ENCODE assay signal across 9 cellular contexts in the genomic region with DNA sequence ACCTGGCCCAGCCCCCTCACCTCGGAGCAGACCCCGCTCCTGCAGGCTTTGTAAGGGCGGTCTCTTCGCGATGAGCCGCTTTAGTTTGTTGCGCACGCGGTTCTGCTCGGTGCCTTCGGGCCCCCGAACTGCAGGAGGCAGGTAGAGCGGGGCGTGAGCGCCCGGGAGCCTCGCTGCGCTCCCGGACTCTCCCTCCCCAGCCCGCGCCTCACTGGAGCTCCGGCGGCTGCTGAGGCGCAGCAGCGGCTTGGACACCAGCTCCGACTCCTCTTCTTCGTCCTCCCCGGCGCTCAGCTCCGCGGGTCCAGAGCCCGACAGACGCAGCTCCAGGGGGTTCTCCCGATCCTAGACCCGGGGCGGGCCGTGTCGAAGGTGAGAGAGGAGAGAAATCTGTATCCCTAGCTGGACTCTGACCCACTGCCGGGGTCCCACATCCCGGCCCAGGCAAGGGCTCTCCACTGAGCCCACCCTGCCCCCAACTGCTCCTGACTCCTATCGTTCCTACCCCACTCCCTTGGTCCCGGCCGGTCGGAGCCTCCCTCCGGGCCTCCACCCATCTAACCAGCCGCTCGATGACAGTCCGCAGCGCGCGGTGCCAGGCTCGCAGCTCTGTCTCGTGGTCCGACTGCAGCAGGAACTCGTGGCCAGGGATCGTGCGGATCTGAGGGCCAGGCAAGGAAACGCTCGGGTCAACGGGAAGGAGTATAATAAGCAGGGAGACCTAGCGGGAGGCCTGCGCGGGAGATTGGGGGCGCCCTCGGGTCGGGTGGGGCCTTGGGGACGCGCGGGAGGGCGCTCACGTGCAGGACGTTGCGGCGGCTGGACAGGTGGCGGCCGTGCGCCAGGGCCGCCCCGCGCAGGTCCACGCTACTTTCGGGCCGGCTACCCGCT. TPM values are rescaled to one million over a fixed set of nuclear protein-coding genes. Genes with fewer than 3 reads are reported as not detected.
DNase-seq lines count a peak whose midpoint lies in the region; ATAC-seq lines count a peak whose summit lies in the region.
"Had no signal": no experiment of that assay in that cellular context is flagged by ENCODE, and none has a peak within 500 bp of the region (broad histone marks: within the 10 kb centered on the region; RNA-seq: fewer than 3 reads in every experiment).

No MANE protein-coding gene starts in this region.

- H3K36me3 Mint-ChIP-seq in activated CD4-positive, alpha-beta memory T cell treated with anti-CD3 and anti-CD28 coated beads for 36 hours, result peaks cover 54% of the 10 kb centered on the region

- DNase-seq in NCI-H2227 (lab: John Stamatoyannopoulos, UW; ENCODE audit: unreplicated experiment) (peak; percentile 14), NCI-H2227 treated with DMSO at 0.1 percent for 48 hours (lab: John Stamatoyannopoulos, UW) (no peak), right cardiac atrium (peak in 2 of 3 donors; percentile 70 to 71), sciatic nerve (ENCODE audit: low spot score) (peak; percentile 75), cerebellar cortex (ENCODE audit: low spot score) (no peak)
- peak; percentile 19 for DNase-seq in activated CD4-positive, alpha-beta memory T cell treated with anti-CD3 and anti-CD28 coated beads for 36 hours

- H3K27me3 ChIP-seq in right cardiac atrium (ENCODE audit: control insufficient read depth, insufficient read depth), result no peaks in the 10 kb centered on the region

- no peaks in the 10 kb centered on the region for H3K4me1 ChIP-seq in right cardiac atrium (ENCODE audit: control insufficient read depth, insufficient read depth, low read length)

- peak overlapping the region; percentile 26 for H3K4me3 ChIP-seq in right cardiac atrium (ENCODE audit: low read length)

- H3K4me3 Mint-ChIP-seq in activated CD4-positive, alpha-beta memory T cell treated with anti-CD3 and anti-CD28 coated beads for 36 hours, result peak overlapping the region; percentile 87

- WGBS in right cardiac atrium, result 7% methylated on average over 84 of the region's 84 CpGs

- H3K4me1 Mint-ChIP-seq in activated CD4-positive, alpha-beta memory T cell treated with anti-CD3 and anti-CD28 coated beads for 36 hours (ENCODE audit: low read depth), result peaks cover 52% of the 10 kb centered on the region

- H3K9me3 ChIP-seq in right cardiac atrium (ENCODE audit: control insufficient read depth, low read length), result no peaks in the 10 kb centered on the region

- peak; percentile 32 to 44 for ATAC-seq in right cardiac atrium
- peak; percentile 66 for ATAC-seq in sciatic nerve
- no peak for ATAC-seq in GM18861 (IDR thresholded peaks at IDR 0.05; ENCODE audit: unreplicated experiment)
- no peak for ATAC-seq in HG03045 (IDR thresholded peaks at IDR 0.05; ENCODE audit: unreplicated experiment)

- no peaks in the 10 kb centered on the region for H3K27me3 Mint-ChIP-seq in activated CD4-positive, alpha-beta memory T cell treated with anti-CD3 and anti-CD28 coated beads for 36 hours

- POLR2A ChIA-PET in activated CD4-positive, alpha-beta memory T cell treated with anti-CD3 and anti-CD28 coated beads for 36 hours (lab: Charles Lee), result interaction anchor here (1.5 kb wide), 2 partner anchors 10 to 14 kb away, joined by 4 read pairs; no protein-coding TSS in a partner anchor

- H3K27ac Mint-ChIP-seq in activated CD4-positive, alpha-beta memory T cell treated with anti-CD3 and anti-CD28 coated beads for 36 hours, result peak overlapping the region; percentile 99

- intact Hi-C loops in activated CD4-positive, alpha-beta memory T cell treated with anti-CD3 and anti-CD28 coated beads for 36 hours (cut with micrococcal nuclease), result loop anchor here (1.0 to 10.0 kb wide), 3 partner anchors 13 to 791 kb away; partner anchors contain the start of genes OS9 and PTGES3
- intact Hi-C loops in right cardiac atrium (cut with DNase I), result no loop called here
- intact Hi-C loops in sciatic nerve (cut with DNase I), result no loop called here

- CTCF ChIA-PET in activated CD4-positive, alpha-beta memory T cell treated with anti-CD3 and anti-CD28 coated beads for 36 hours (lab: Charles Lee), result interaction anchor here (0.9 to 2.2 kb wide), 11 partner anchors 11 to 236 kb away, joined by 3 to 28 read pairs (median 4); partner anchors contain the start of genes GLI1 and MARS1

- no peak overlapping the region for H3K27ac ChIP-seq in right cardiac atrium (ENCODE audit: low read length)

- no peaks in the 10 kb centered on the region for H3K9me3 Mint-ChIP-seq in activated CD4-positive, alpha-beta memory T cell treated with anti-CD3 and anti-CD28 coated beads for 36 hours

RNA-seq across cellular contexts. Expression of gene ARHGAP9, which starts 4.2 kb away (rescaled TPM):
- 10 to 100 TPM; 78.9 to 88.4 TPM for total RNA-seq in activated CD4-positive, alpha-beta memory T cell treated with anti-CD3 and anti-CD28 coated beads for 36 hours
- total RNA-seq in right cardiac atrium (10 to 100 TPM in 1 of 4 donors, 1 to 10 TPM in 3; 4.8 to 10.2 (median 7.5) TPM), sciatic nerve (30.8 TPM)
- polyA plus RNA-seq in right cardiac atrium, result 3.0 TPM

RNA-seq across cellular contexts. Expression of gene MARS1, which starts 12.4 kb away (rescaled TPM):
- total RNA-seq in activated CD4-positive, alpha-beta memory T cell treated with anti-CD3 and anti-CD28 coated beads for 36 hours, result 100 to 1,000 TPM; 354 to 364 TPM
- total RNA-seq in right cardiac atrium (10 to 100 TPM; 68.6 to 89.8 (median 72.8) TPM), sciatic nerve (121 TPM)
- polyA plus RNA-seq in right cardiac atrium, result 54.9 TPM

RNA-seq across cellular contexts. Expression of gene GLI1, which starts 15.9 kb away (rescaled TPM):
- under 1 TPM in 1 of 2 experiments, not detected in 1; 0.07 TPM for total RNA-seq in activated CD4-positive, alpha-beta memory T cell treated with anti-CD3 and anti-CD28 coated beads for 36 hours
- total RNA-seq in right cardiac atrium (1 to 10 TPM; 1.6 to 3.1 (median 2.5) TPM), sciatic nerve (47.7 TPM)
- polyA plus RNA-seq in right cardiac atrium, result 0.59 TPM

RNA-seq across cellular contexts. Expression of gene INHBE, which starts 20.4 kb away (rescaled TPM):
- total RNA-seq in activated CD4-positive, alpha-beta memory T cell treated with anti-CD3 and anti-CD28 coated beads for 36 hours, result under 1 TPM; 0.34 to 0.69 TPM
- total RNA-seq in right cardiac atrium (not detected), sciatic nerve (not detected)
- not detected for polyA plus RNA-seq in right cardiac atrium
- total RNA-seq: T-helper 2 cell treated with Interferon-gamma antibody and Interleukin-4, amounts not matched to agents 100 ng/mL and 5 ng/mL, for 36 hours had no signal

RNA-seq across cellular contexts. Expression of gene INHBC, which starts 40.9 kb away (rescaled TPM):
- total RNA-seq in activated CD4-positive, alpha-beta memory T cell treated with anti-CD3 and anti-CD28 coated beads for 36 hours, result not detected
- total RNA-seq in right cardiac atrium (not detected), sciatic nerve (not detected)
- not detected for polyA plus RNA-seq in right cardiac atrium
- total RNA-seq: T-helper 2 cell treated with Interferon-gamma antibody and Interleukin-4, amounts not matched to agents 100 ng/mL and 5 ng/mL, for 36 hours had no signal

Comparison
In these comparisons a context has a peak if more than half of its experiments do, and no peak if none do; other contexts are left out.
1. DNase-seq: peak in NCI-H2227 (single experiment), activated CD4-positive, alpha-beta memory T cell treated with anti-CD3 and anti-CD28 coated beads for 36 hours (single experiment), right cardiac atrium (2 of 3) and sciatic nerve (single experiment); none in NCI-H2227 treated with DMSO at 0.1 percent for 48 hours (single experiment) and cerebellar cortex (single experiment).
2. ATAC-seq: peak in right cardiac atrium (2 of 2) and sciatic nerve (single experiment); none in GM18861 (single experiment) and HG03045 (single experiment).
3. RNA of gene GLI1, which starts 15.9 kb away (total RNA-seq): 47.7 TPM in sciatic nerve (single experiment); 1.6 to 3.1 TPM in right cardiac atrium and 0.07 TPM in activated CD4-positive, alpha-beta memory T cell treated with anti-CD3 and anti-CD28 coated beads for 36 hours; every median in the first group is over 10 times any median in the second.